Comparison of ENCODE assay signal across 9 cellular contexts in the genomic region with DNA sequence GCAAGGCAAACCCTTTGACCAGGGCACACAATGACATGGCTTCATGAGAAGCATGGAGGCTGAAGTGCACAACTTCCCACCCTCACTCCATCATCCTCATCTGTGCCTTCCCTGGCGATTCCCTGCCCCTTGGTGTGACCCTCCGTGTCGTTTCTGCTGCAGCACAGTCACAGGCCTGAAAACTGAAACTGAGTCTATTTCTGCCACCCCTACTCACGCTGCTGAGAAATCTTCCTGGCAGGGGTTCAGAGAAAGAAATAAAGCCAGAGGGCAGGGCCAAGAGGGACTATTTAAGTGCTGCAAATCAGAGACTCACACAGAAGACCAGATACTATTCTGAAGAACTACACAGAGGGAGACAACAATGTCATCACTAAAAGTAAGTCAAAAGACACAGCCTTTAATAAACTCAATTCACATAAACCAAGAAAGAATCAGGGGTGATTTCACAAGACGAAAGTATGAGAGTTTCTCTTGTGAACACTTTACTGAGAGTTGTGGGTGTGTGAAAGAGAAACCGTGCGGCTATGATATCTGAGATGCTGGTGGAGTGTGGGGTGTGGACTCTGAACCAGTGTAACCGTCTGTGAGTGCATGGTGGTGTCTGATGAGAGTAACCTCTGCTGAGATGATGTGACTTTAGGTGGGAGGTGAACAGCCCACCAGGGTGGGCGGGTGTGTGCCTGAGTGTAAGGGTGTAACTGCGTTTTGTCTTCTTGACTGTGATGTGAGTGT. TPM values are rescaled to one million over a fixed set of nuclear protein-coding genes. Genes with fewer than 3 reads are reported as not detected.
DNase-seq lines count a peak whose midpoint lies in the region; ATAC-seq and TF ChIP-seq lines count a peak whose summit lies in the region.
"Had no signal": no experiment of that assay in that cellular context is flagged by ENCODE, and none has a peak within 500 bp of the region (broad histone marks: within the 10 kb centered on the region; RNA-seq: fewer than 3 reads in every experiment).

No MANE protein-coding gene starts in this region.

- no peaks in the 10 kb centered on the region for H3K9me3 Mint-ChIP-seq in T-helper 1 cell treated with Interleukin-12 subunit alpha and Interleukin-12 subunit beta and Interleukin-4 antibody, amounts not matched to agents 30 μg/mL and 1 μg/mL, for 36 hours
- peaks cover 0 to 2% (median 0%) of the 10 kb centered on the region in 11 donors for H3K9me3 Mint-ChIP-seq in naive thymus-derived CD4-positive, alpha-beta T cell

- H3K9me3 ChIP-seq in naive thymus-derived CD4-positive, alpha-beta T cell (ENCODE audit: control insufficient read depth in 2 of 3, low read length in 3 of 3), result no peaks in the 10 kb centered on the region
- H3K9me3 ChIP-seq in uterus, result no peaks in the 10 kb centered on the region
- H3K9me3 ChIP-seq in esophagus squamous epithelium, result no peaks in the 10 kb centered on the region

- POLR2A ChIA-PET in naive thymus-derived CD4-positive, alpha-beta T cell (lab: Charles Lee), result no interaction called here

- TF ChIP-seq POLR2A in uterus (IDR thresholded peaks at IDR 0.05) (no peak), esophagus squamous epithelium (IDR thresholded peaks at IDR 0.05) (no peak)

- H3K27me3 ChIP-seq in naive thymus-derived CD4-positive, alpha-beta T cell (ENCODE audit: control insufficient read depth in 2 of 2, insufficient read depth in 2 of 2, low read length in 2 of 2), result no peaks in the 10 kb centered on the region
- H3K27me3 ChIP-seq in uterus (no peaks in the 10 kb centered on the region), esophagus squamous epithelium (no peaks in the 10 kb centered on the region)

- no peaks in the 10 kb centered on the region for H3K36me3 ChIP-seq in naive thymus-derived CD4-positive, alpha-beta T cell (ENCODE audit: control insufficient read depth in 2 of 3, insufficient read depth in 3 of 3, low read length in 3 of 3)
- H3K36me3 ChIP-seq in uterus (no peaks in the 10 kb centered on the region), esophagus squamous epithelium (no peaks in the 10 kb centered on the region)

- peaks cover 7% of the 10 kb centered on the region for H3K36me3 Mint-ChIP-seq in T-helper 1 cell treated with Interleukin-12 subunit alpha and Interleukin-12 subunit beta and Interleukin-4 antibody, amounts not matched to agents 30 μg/mL and 1 μg/mL, for 36 hours (ENCODE audit: low read depth)
- peaks cover 0 to 6% (median 4%) of the 10 kb centered on the region in 5 donors for H3K36me3 Mint-ChIP-seq in naive thymus-derived CD4-positive, alpha-beta T cell

- no peaks in the 10 kb centered on the region for H3K27me3 Mint-ChIP-seq in T-helper 1 cell treated with Interleukin-12 subunit alpha and Interleukin-12 subunit beta and Interleukin-4 antibody, amounts not matched to agents 30 μg/mL and 1 μg/mL, for 36 hours (ENCODE audit: low read depth)
- H3K27me3 Mint-ChIP-seq in naive thymus-derived CD4-positive, alpha-beta T cell, result no peaks in the 10 kb centered on the region

- ATAC-seq in GM21576 (IDR thresholded peaks at IDR 0.05; ENCODE audit: unreplicated experiment), result peak; percentile 60
- ATAC-seq in naive thymus-derived CD4-positive, alpha-beta T cell, result peak; percentile 73

- 42% methylated on average over 8 to 9 of the region's 10 CpGs for WGBS in esophagus squamous epithelium, 2 donors

- peak overlapping the region; percentile 51 for H3K4me3 ChIP-seq in GM12865 (ENCODE audit: low read depth, low read length)
- peak overlapping the region; percentile 43 for H3K4me3 ChIP-seq in naive thymus-derived CD4-positive, alpha-beta T cell (ENCODE audit: low read length)
- H3K4me3 ChIP-seq in uterus, result no peak overlapping the region
- peak overlapping the region in 1 of 4 donors; percentile 9 for H3K4me3 ChIP-seq in esophagus squamous epithelium

- H3K27ac Mint-ChIP-seq in T-helper 1 cell treated with Interleukin-12 subunit alpha and Interleukin-12 subunit beta and Interleukin-4 antibody, amounts not matched to agents 30 μg/mL and 1 μg/mL, for 36 hours, result peak overlapping the region; percentile 93
- H3K27ac Mint-ChIP-seq in naive thymus-derived CD4-positive, alpha-beta T cell, result peak overlapping the region; percentile 83 to 97 (median 92)

- peak; percentile 93 for DNase-seq in GM12865 (ENCODE audit: low read depth)
- peak in 4 of 9 donors; percentile 18 to 59 (median 24) for DNase-seq in naive thymus-derived CD4-positive, alpha-beta T cell
- no peak for DNase-seq in NOMO-1 (lab: John Stamatoyannopoulos, UW; ENCODE audit: unreplicated experiment in 2 of 2)
- no peak for DNase-seq in uterus
- DNase-seq in dedifferentiated amniotic fluid mesenchymal stem cell (ENCODE audit: extremely low spot score), result no peak
- DNase-seq in esophagus squamous epithelium (lab: John Stamatoyannopoulos, UW), result no peak

- H3K4me1 ChIP-seq in naive thymus-derived CD4-positive, alpha-beta T cell (ENCODE audit: control insufficient read depth in 2 of 2, insufficient read depth in 2 of 2, low read length in 2 of 2), result peaks cover 15 to 32% of the 10 kb centered on the region in 2 donors
- no peaks in the 10 kb centered on the region for H3K4me1 ChIP-seq in uterus
- peaks cover 0 to 18% (median 12%) of the 10 kb centered on the region in 3 donors for H3K4me1 ChIP-seq in esophagus squamous epithelium

- peak overlapping the region; percentile 87 for H3K4me3 Mint-ChIP-seq in T-helper 1 cell treated with Interleukin-12 subunit alpha and Interleukin-12 subunit beta and Interleukin-4 antibody, amounts not matched to agents 30 μg/mL and 1 μg/mL, for 36 hours
- H3K4me3 Mint-ChIP-seq in naive thymus-derived CD4-positive, alpha-beta T cell, result peak overlapping the region; percentile 80 to 92 (median 84)

- peaks cover 42% of the 10 kb centered on the region for H3K4me1 Mint-ChIP-seq in T-helper 1 cell treated with Interleukin-12 subunit alpha and Interleukin-12 subunit beta and Interleukin-4 antibody, amounts not matched to agents 30 μg/mL and 1 μg/mL, for 36 hours (ENCODE audit: low read depth)
- peaks cover 22 to 61% (median 46%) of the 10 kb centered on the region in 7 donors for H3K4me1 Mint-ChIP-seq in naive thymus-derived CD4-positive, alpha-beta T cell

- no peak for TF ChIP-seq CTCF in GM12865 (IDR thresholded peaks at IDR 0.05; ENCODE audit: insufficient read depth, low read depth, low read length, missing control alignments)
- TF ChIP-seq CTCF in uterus (IDR thresholded peaks at IDR 0.05), result no peak
- no peak for TF ChIP-seq CTCF in esophagus squamous epithelium (IDR thresholded peaks at IDR 0.05)

- intact Hi-C loops in naive thymus-derived CD4-positive, alpha-beta T cell (cut with micrococcal nuclease), result loop anchor here (2.0 to 5.0 kb wide), 3 partner anchors 86 to 166 kb away; no protein-coding TSS in a partner anchor
- intact Hi-C loops in uterus (cut with DNase I; ENCODE audit: low total_unique reads) (no loop called here), esophagus squamous epithelium (cut with DNase I) (no loop called here)

- CTCF ChIA-PET in naive thymus-derived CD4-positive, alpha-beta T cell (lab: Charles Lee), result no interaction called here

- H3K27ac ChIP-seq in naive thymus-derived CD4-positive, alpha-beta T cell (ENCODE audit: low read depth, low read length), result peak overlapping the region; percentile 50
- H3K27ac ChIP-seq in uterus, result no peak overlapping the region
- peak overlapping the region in 1 of 4 donors; percentile 10 for H3K27ac ChIP-seq in esophagus squamous epithelium

RNA-seq across cellular contexts. Expression of a gene that starts 23.5 kb away (rescaled TPM):
- total RNA-seq in naive thymus-derived CD4-positive, alpha-beta T cell, result not detected
- not detected for polyA plus RNA-seq in naive thymus-derived CD4-positive, alpha-beta T cell
- not detected for total RNA-seq in uterus
- not detected for total RNA-seq in esophagus squamous epithelium
- total RNA-seq: T-helper 1 cell treated with Interleukin-12 subunit alpha and Interleukin-12 subunit beta and Interleukin-4 antibody, amounts not matched to agents 30 ng/mL and 1 ng/mL, for 36 hours had no signal

RNA-seq across cellular contexts. Expression of a gene that starts 25.1 kb away (rescaled TPM):
- under 1 TPM in 1 of 5 experiments, not detected in 4; 0.41 TPM for total RNA-seq in naive thymus-derived CD4-positive, alpha-beta T cell
- polyA plus RNA-seq in naive thymus-derived CD4-positive, alpha-beta T cell, result 1 to 10 TPM in 1 of 2 donors, under 1 TPM in 1; 0.72 to 1.1 TPM
- total RNA-seq in uterus (not detected), esophagus squamous epithelium (not detected)

RNA-seq across cellular contexts. Expression of a gene that starts 58.6 kb away (rescaled TPM):
- 10 to 100 TPM in 2 of 5 experiments, 1 to 10 TPM in 2, under 1 TPM in 1; 0.81 to 50.4 (median 2.0) TPM for total RNA-seq in naive thymus-derived CD4-positive, alpha-beta T cell
- not detected for polyA plus RNA-seq in naive thymus-derived CD4-positive, alpha-beta T cell
- total RNA-seq in uterus (not detected), esophagus squamous epithelium (not detected)

Comparison
In these comparisons a context has a peak if more than half of its experiments do, and no peak if none do; other contexts are left out.
1. H3K4me3 ChIP-seq: peak in GM12865 (single experiment) and naive thymus-derived CD4-positive, alpha-beta T cell (single experiment); none in uterus (0 of 2).
2. intact Hi-C loops: an anchor here in naive thymus-derived CD4-positive, alpha-beta T cell (2.0 to 5.0 kb wide); none called in uterus and esophagus squamous epithelium.